Comparison of ENCODE assay signal across 37 cellular contexts in genomic region chr11:29943347-29943746, GRCh38.
"Had no signal": no experiment of that assay in that cellular context is flagged by ENCODE, and none has a peak within 500 bp of the region (broad histone marks: within the 10 kb centered on the region; RNA-seq: fewer than 3 reads in every experiment).

No MANE protein-coding gene starts in this region.

- H3K4me1 Mint-ChIP-seq: activated B cell treated with CpG ODN at 0.5 μM for 24 hours; activated CD4-positive, alpha-beta T cell treated with anti-CD3 and anti-CD28 coated beads, Interleukin-2, amount 10 ng/mL, durations not matched to agents 24 days and 14 days; activated naive CD8-positive, alpha-beta T cell treated with anti-CD3 and anti-CD28 coated beads for 36 hours; activated T-helper 17 cell treated with anti-CD3 and anti-CD28 coated beads, Interleukin-2, amount 50 U/mL, for 72 hours; central memory CD8-positive, alpha-beta T cell had no signal

- H3K4me3 ChIP-seq: adrenal gland, body of pancreas, breast epithelium had no signal

- H3K27ac ChIP-seq: adrenal gland, body of pancreas, brain microvascular endothelial cell, breast epithelium, VCaP had no signal

- H3K36me3 ChIP-seq: adrenal gland, brain microvascular endothelial cell, breast epithelium had no signal

- H3K4me3 Mint-ChIP-seq: activated B cell treated with CpG ODN at 0.5 μM for 24 hours; activated CD4-positive, alpha-beta memory T cell treated with anti-CD3 and anti-CD28 coated beads for 36 hours; activated CD4-positive, alpha-beta T cell treated with anti-CD3 and anti-CD28 coated beads, Interleukin-2, amount 10 ng/mL, durations not matched to agents 24 days and 14 days; activated CD8-positive, alpha-beta T cell treated with anti-CD3 and anti-CD28 coated beads for 36 hours; activated naive CD4-positive, alpha-beta T cell treated with anti-CD3 and anti-CD28 coated beads for 36 hours; activated naive CD8-positive, alpha-beta T cell treated with anti-CD3 and anti-CD28 coated beads for 36 hours; activated T-cell treated with anti-CD3 and anti-CD28 coated beads, Interleukin-2, amount 50 U/mL, for 4 hours; activated T-cell treated with anti-CD3 and anti-CD28 coated beads, Interleukin-2, amount 50 U/mL, for 72 hours; activated T-helper 1 cell treated with anti-CD3 and anti-CD28 coated beads, Interleukin-12 subunit alpha, Interleukin-12 subunit beta, Interleukin-2, Interleukin-4 antibody, amounts not matched to agents 30 ng/mL and 10 ng/mL and 1 ng/mL, durations not matched to agents 14 hours and 24 hours and 36 hours; activated T-helper 17 cell treated with anti-CD3 and anti-CD28 coated beads, Interleukin-2, amount 50 U/mL, for 72 hours; central memory CD8-positive, alpha-beta T cell; T-helper 1 cell treated with Interleukin-12 subunit alpha and Interleukin-12 subunit beta and Interleukin-4 antibody, amounts not matched to agents 30 μg/mL and 1 μg/mL, for 36 hours; T-helper 2 cell treated with Interferon-gamma antibody and Interleukin-4, amounts not matched to agents 5 μg/mL and 100 μg/mL, for 36 hours had no signal

- H3K27me3 ChIP-seq: adrenal gland, body of pancreas, brain microvascular endothelial cell, breast epithelium had no signal

- H3K9me3 Mint-ChIP-seq: activated CD4-positive, alpha-beta T cell treated with anti-CD3 and anti-CD28 coated beads, Interleukin-2, amount 10 ng/mL, durations not matched to agents 24 days and 14 days had no signal

- H3K36me3 Mint-ChIP-seq: activated CD4-positive, alpha-beta memory T cell treated with anti-CD3 and anti-CD28 coated beads for 36 hours; activated naive CD4-positive, alpha-beta T cell treated with anti-CD3 and anti-CD28 coated beads, Interleukin-2, amount 50 U/mL, for 72 hours; activated naive CD8-positive, alpha-beta T cell treated with anti-CD3 and anti-CD28 coated beads for 36 hours had no signal

- H3K4me1 ChIP-seq: adrenal gland, body of pancreas, breast epithelium had no signal

- H3K27ac Mint-ChIP-seq: activated B cell treated with CpG ODN at 0.5 μM for 24 hours; activated CD4-positive, alpha-beta memory T cell treated with anti-CD3 and anti-CD28 coated beads for 36 hours; activated CD4-positive, alpha-beta T cell treated with anti-CD3 and anti-CD28 coated beads, Interleukin-2, amount 10 ng/mL, durations not matched to agents 24 days and 14 days; activated CD8-positive, alpha-beta T cell treated with anti-CD3 and anti-CD28 coated beads for 36 hours; activated naive CD4-positive, alpha-beta T cell treated with anti-CD3 and anti-CD28 coated beads for 36 hours; activated naive CD4-positive, alpha-beta T cell treated with anti-CD3 and anti-CD28 coated beads, Interleukin-2, amount 50 U/mL, for 72 hours; activated naive CD8-positive, alpha-beta T cell treated with anti-CD3 and anti-CD28 coated beads for 36 hours; activated T-cell treated with anti-CD3 and anti-CD28 coated beads, Interleukin-2, amount 50 U/mL, for 72 hours; activated T-helper 1 cell treated with anti-CD3 and anti-CD28 coated beads, Interleukin-12 subunit alpha, Interleukin-12 subunit beta, Interleukin-2, Interleukin-4 antibody, amounts not matched to agents 30 ng/mL and 10 ng/mL and 1 ng/mL, durations not matched to agents 14 hours and 24 hours and 36 hours; activated T-helper 17 cell treated with anti-CD3 and anti-CD28 coated beads, Interleukin-2, amount 50 U/mL, for 72 hours; T-helper 1 cell treated with Interleukin-12 subunit alpha and Interleukin-12 subunit beta and Interleukin-4 antibody, amounts not matched to agents 30 μg/mL and 1 μg/mL, for 36 hours; T-helper 2 cell treated with Interferon-gamma antibody and Interleukin-4, amounts not matched to agents 5 μg/mL and 100 μg/mL, for 36 hours had no signal

- H3K27me3 Mint-ChIP-seq: activated B cell treated with CpG ODN at 0.5 μM for 24 hours; activated CD4-positive, alpha-beta memory T cell treated with anti-CD3 and anti-CD28 coated beads for 36 hours; activated CD4-positive, alpha-beta T cell treated with anti-CD3 and anti-CD28 coated beads, Interleukin-2, amount 10 ng/mL, durations not matched to agents 24 days and 14 days; activated CD8-positive, alpha-beta T cell treated with anti-CD3 and anti-CD28 coated beads for 36 hours; activated naive CD8-positive, alpha-beta T cell treated with anti-CD3 and anti-CD28 coated beads for 36 hours; activated T-helper 17 cell treated with anti-CD3 and anti-CD28 coated beads, Interleukin-2, amount 50 U/mL, for 72 hours; central memory CD8-positive, alpha-beta T cell had no signal

- H3K9me3 ChIP-seq: adrenal gland, body of pancreas had no signal

- ATAC-seq: activated CD8-positive, alpha-beta T cell treated with anti-CD3 and anti-CD28 coated beads for 36 hours; activated naive CD4-positive, alpha-beta T cell treated with anti-CD3 and anti-CD28 coated beads, Interleukin-2, amount 50 U/mL, for 72 hours; activated T-cell treated with anti-CD3 and anti-CD28 coated beads, Interleukin-2, amount 50 U/mL, for 4 hours; activated T-cell treated with anti-CD3 and anti-CD28 coated beads, Interleukin-2, amount 50 U/mL, for 72 hours; activated T-helper 17 cell treated with anti-CD3 and anti-CD28 coated beads, Interleukin-2, amount 50 U/mL, for 72 hours; body of pancreas had no signal

- DNase-seq: activated B cell treated with CpG ODN at 0.5 μM for 24 hours; activated CD4-positive, alpha-beta memory T cell treated with anti-CD3 and anti-CD28 coated beads for 36 hours; activated CD4-positive, alpha-beta T cell treated with anti-CD3 and anti-CD28 coated beads for 4 hours; activated CD4-positive, alpha-beta T cell treated with anti-CD3 and anti-CD28 coated beads, Interleukin-2, amount 10 ng/mL, durations not matched to agents 24 days and 14 days; activated CD4-positive, alpha-beta T cell treated with anti-CD3 and anti-CD28 coated beads, Interleukin-2, amount 50 U/mL, for 1 hour; activated CD4-positive, alpha-beta T cell treated with anti-CD3 and anti-CD28 coated beads, Interleukin-2, amount 50 U/mL, for 4 hours; activated CD4-positive, CD25-positive, alpha-beta regulatory T cell treated with anti-CD3 and anti-CD28 coated beads, Interleukin-2, amount 50 U/mL, for 72 hours; activated CD8-positive, alpha-beta memory T cell treated with anti-CD3 and anti-CD28 coated beads, Interleukin-2, amount 50 U/mL, for 4 hours; activated CD8-positive, alpha-beta T cell treated with anti-CD3 and anti-CD28 coated beads for 36 hours; activated effector memory CD4-positive, alpha-beta T cell treated with anti-CD3 and anti-CD28 coated beads, Interleukin-2, amount 50 U/mL, for 16 hours; activated gamma-delta T cell treated with Interleukin-2 at 50 U/mL for 16 hours; activated naive CD4-positive, alpha-beta T cell; activated naive CD4-positive, alpha-beta T cell treated with anti-CD3 and anti-CD28 coated beads for 36 hours; activated naive CD4-positive, alpha-beta T cell treated with anti-CD3 and anti-CD28 coated beads, Interleukin-2, amount 50 U/mL, for 16 hours; activated naive CD8-positive, alpha-beta T cell treated with anti-CD3 and anti-CD28 coated beads for 36 hours; activated T-cell treated with anti-CD3 and anti-CD28 coated beads for 4 hours; activated T-cell treated with anti-CD3 and anti-CD28 coated beads, Interleukin-2, amount 50 U/mL, for 1 hour; activated T-cell treated with anti-CD3 and anti-CD28 coated beads, Interleukin-2, amount 50 U/mL, for 4 hours; activated T-cell treated with anti-CD3 and anti-CD28 coated beads, Interleukin-2, amount 50 U/mL, for 72 hours; adrenal gland; amniotic stem cell; aorta; body of pancreas; brain microvascular endothelial cell; caudate nucleus; cerebellar nuclear complex; T-helper 1 cell; T-helper 2 cell; T-helper 9 cell had no signal
